In genomic region chr9:124419832-124420489, GRCh38 we compare ENCODE assay signal across 14 cellular contexts. TPM values are rescaled to one million over a fixed set of nuclear protein-coding genes. Genes with fewer than 3 reads are reported as not detected.
DNase-seq lines count a peak whose midpoint lies in the region; ATAC-seq, FAIRE-seq and TF ChIP-seq lines count a peak whose summit lies in the region.
"Had no signal": no experiment of that assay in that cellular context is flagged by ENCODE, and none has a peak within 500 bp of the region (broad histone marks: within the 10 kb centered on the region; RNA-seq: fewer than 3 reads in every experiment).

No MANE protein-coding gene starts in this region.

- H3K79me2 ChIP-seq in DOHH2 (ENCODE audit: control insufficient read depth, low read length): peaks cover 3% of the 10 kb centered on the region

- intact Hi-C loops in lower lobe of right lung (cut with DNase I): no loop called here

- 0 out of 2 replicates have a peak, but pooled peaks cover 3% of the 10 kb centered on the region for H3K27me3 ChIP-seq in DOHH2 (ENCODE audit: control insufficient read depth, low read length)
- no peaks in the 10 kb centered on the region for H3K27me3 ChIP-seq in RWPE2 (ENCODE audit: insufficient read depth, poor library complexity, severe bottlenecking)
- H3K27me3 ChIP-seq in lower lobe of right lung (ENCODE audit: low read depth): no peaks in the 10 kb centered on the region
- H3K27me3 ChIP-seq: BE2C, tibial nerve had no signal

- H3K4me3 ChIP-seq in A549 (no peak overlapping the region), DOHH2 (ENCODE audit: low read length) (no peak overlapping the region), RWPE2 (ENCODE audit: severe bottlenecking) (no peak overlapping the region), lower lobe of right lung (no peak overlapping the region)
- H3K4me3 ChIP-seq: psoas muscle, tibial nerve had no signal

- H3K9me3 ChIP-seq in A549: 0 out of 3 replicates have a peak, but pooled peaks cover 3% of the 10 kb centered on the region
- H3K9me3 ChIP-seq in DOHH2 (ENCODE audit: control insufficient read depth, insufficient read depth, low read length): peaks cover 5% of the 10 kb centered on the region; the same call in 1 of the 2 replicates
- no peaks in the 10 kb centered on the region for H3K9me3 ChIP-seq in RWPE2 (ENCODE audit: severe bottlenecking)
- H3K9me3 ChIP-seq in lower lobe of right lung: no peaks in the 10 kb centered on the region
- H3K9me3 ChIP-seq: BE2C, psoas muscle, tibial nerve had no signal

- H3K4me2 ChIP-seq in A549 (0 out of 3 replicates have a peak overlapping the region, but pooled peaks have one; percentile 13), DOHH2 (ENCODE audit: low read length) (peak overlapping the region; percentile 10; the same call in 1 of the 2 replicates)

- CTCF ChIA-PET in A549 (lab: Yijun Ruan, JAX): interaction anchor here (0.6 to 26.5 kb wide), 36 partner anchors 8 to 433 kb away, joined by 3 to 429 read pairs (median 5); partner anchors contain the start of gene WDR38

- TF ChIP-seq CTCF in A549 (IDR thresholded peaks at IDR 0.05) (no peak; the same call in 2 of the 3 replicates), DOHH2 (IDR thresholded peaks at IDR 0.05; ENCODE audit: low read depth, low read length, poor library complexity, severe bottlenecking) (peak; percentile 38), RWPE2 (IDR thresholded peaks at IDR 0.05; ENCODE audit: poor library complexity, severe bottlenecking) (peak; percentile 77), lower lobe of right lung (IDR thresholded peaks at IDR 0.05) (peak; percentile 16)

- H3F3A ChIP-seq in DOHH2 (ENCODE audit: control insufficient read depth, insufficient read depth): no peaks in the 10 kb centered on the region

- no peaks in the 10 kb centered on the region for H3K4me1 ChIP-seq in A549
- H3K4me1 ChIP-seq in DOHH2 (ENCODE audit: control insufficient read depth, low read length): peaks cover 11% of the 10 kb centered on the region
- H3K4me1 ChIP-seq in RWPE2 (ENCODE audit: insufficient read depth, poor library complexity, severe bottlenecking): no peaks in the 10 kb centered on the region
- H3K4me1 ChIP-seq in lower lobe of right lung: no peaks in the 10 kb centered on the region
- H3K4me1 ChIP-seq: BE2C, psoas muscle had no signal

- H3K36me3 ChIP-seq in DOHH2 (ENCODE audit: control insufficient read depth, low read length): peaks cover 2% of the 10 kb centered on the region
- H3K36me3 ChIP-seq in RWPE2 (ENCODE audit: low read depth): no peaks in the 10 kb centered on the region
- no peaks in the 10 kb centered on the region for H3K36me3 ChIP-seq in lower lobe of right lung
- H3K36me3 ChIP-seq: BE2C, tibial nerve had no signal

- ATAC-seq in A549: peak; percentile 9 to 35; a peak in 5 of 6 replicates
- no peak; the same call in 2 of the 3 replicates for ATAC-seq in RWPE2 (ENCODE audit: low read depth)
- no peak for ATAC-seq in lower lobe of right lung
- no peak for ATAC-seq in GM19463 (IDR thresholded peaks at IDR 0.05; ENCODE audit: unreplicated experiment)

- TF ChIP-seq EP300 in A549 (IDR thresholded peaks at IDR 0.05): no peak

- DNase-seq in A549 (ENCODE audit: low read depth in 1 of 2, low spot score in 1 of 2) (no peak), RWPE2 (ENCODE audit: low spot score) (no peak), lower lobe of right lung (no peak), globus pallidus (ENCODE audit: low spot score) (no peak), SKM-1 (lab: John Stamatoyannopoulos, UW; ENCODE audit: unreplicated experiment) (no peak)
- DNase-seq in stimulated activated CD4-positive, alpha-beta T cell treated with anti-CD3 and anti-CD28 coated beads, Interleukin-2, amount 100 ng/mL, for 48 hours: no peak

- no peaks in the 10 kb centered on the region for H4K20me1 ChIP-seq in DOHH2 (ENCODE audit: control insufficient read depth, insufficient read depth, low read depth, low read length)

- no peak for FAIRE-seq in A549 (lab: Jason Lieb, UNC)
- FAIRE-seq: astrocyte had no signal

- no peaks in the 10 kb centered on the region for H3K9me2 ChIP-seq in DOHH2 (replicated peaks; ENCODE audit: control insufficient read depth, low read length)

- POLR2A ChIA-PET in A549 (lab: Yijun Ruan, JAX): interaction anchor here (0.8 kb wide), 1 partner anchor 117 kb away, joined by 3 read pairs; no protein-coding TSS in a partner anchor

- H3K27ac ChIP-seq in A549: peak overlapping the region in 1 of 2 experiments; percentile 71; a peak in 3 of 6 replicates
- no peak overlapping the region for H3K27ac ChIP-seq in DOHH2 (ENCODE audit: low read depth, low read length)
- no peak overlapping the region for H3K27ac ChIP-seq in RWPE2 (ENCODE audit: poor library complexity, severe bottlenecking)
- no peak overlapping the region for H3K27ac ChIP-seq in lower lobe of right lung
- H3K27ac ChIP-seq: psoas muscle, tibial nerve had no signal

- 72% methylated on average over 6 of the region's 6 CpGs for WGBS in A549 (ENCODE audit: missing lambda C conversion rate)

- no peak; a peak in 1 of 5 replicates for TF ChIP-seq RAD21 in A549 (conservative IDR thresholded peaks at IDR 0.05 in 1 of 2, IDR thresholded peaks at IDR 0.05 in 1 of 2)

- TF ChIP-seq POLR2A in A549 (IDR thresholded peaks at IDR 0.05; ENCODE audit: low read length): no peak

TF ChIP-seq in A549, 52 proteins besides CTCF, POLR2A, EP300 and RAD21:
- TF ChIP-seq PBX3 (IDR thresholded peaks at IDR 0.05): no peak
- no peak for TF ChIP-seq FOXS1 (CRISPR knock-in tag; IDR thresholded peaks at IDR 0.05)
- no peak for TF ChIP-seq HOXB13 (CRISPR knock-in tag; IDR thresholded peaks at IDR 0.05; ENCODE audit: low read depth)
- TF ChIP-seq ZSCAN20 (CRISPR knock-in tag; IDR thresholded peaks at IDR 0.05): no peak
- TF ChIP-seq NPAS2 (CRISPR knock-in tag; IDR thresholded peaks at IDR 0.05; ENCODE audit: borderline replicate concordance): no peak
- no peak for TF ChIP-seq POLR2AphosphoS2 (conservative IDR thresholded peaks at IDR 0.05; ENCODE audit: low read length)
- no peak for TF ChIP-seq HOXB5 (CRISPR knock-in tag; IDR thresholded peaks at IDR 0.05)

RNA-seq across cellular contexts. Expression of gene PSMB7, which starts 4.7 kb away (rescaled TPM):
- polyA plus RNA-seq in A549 (2011; rRNA removed): 418 and 429 TPM in 2 replicates
- polyA plus RNA-seq in A549 (2012; cell fraction: cytosol; rRNA removed): 371 and 377 TPM in 2 replicates
- polyA plus RNA-seq in A549 (2012; cell fraction: nucleus; rRNA removed): 156 and 229 TPM in 2 replicates
- polyA plus RNA-seq in A549 (2017; fragmentation: RNase III; extraction: RNeasy Plus Mini Kit Qiagen cat#74134 plus additional on column Dnase treatment): 312 to 345 TPM (median 332 TPM) in 3 replicates
- polyA minus RNA-seq in A549 (2011; rRNA and poly(A)+ RNA removed): 209 and 238 TPM in 2 replicates
- total RNA-seq in lower lobe of right lung: 73.2 TPM

RNA-seq across cellular contexts. Expression of gene ADGRD2, which starts 30.3 kb away (rescaled TPM):
- polyA plus RNA-seq in A549 (2011; rRNA removed) (not detected in 2 replicates), A549 (2017; fragmentation: RNase III; extraction: RNeasy Plus Mini Kit Qiagen cat#74134 plus additional on column Dnase treatment) (not detected in 3 replicates)
- not detected in 2 replicates for polyA plus RNA-seq in A549 (2012; cell fraction: cytosol; rRNA removed)
- polyA plus RNA-seq in A549 (2012; cell fraction: nucleus; rRNA removed): not detected in 2 replicates
- polyA minus RNA-seq in A549 (2011; rRNA and poly(A)+ RNA removed): not detected in 2 replicates
- not detected for total RNA-seq in lower lobe of right lung
- total RNA-seq: astrocyte, fibroblast of villous mesenchyme, mesenteric fat pad, psoas muscle, tibial nerve had no signal
- polyA plus RNA-seq: psoas muscle had no signal

Comparison
In these comparisons a context has a peak if more than half of its experiments do, and no peak if none do; other contexts are left out.
1. ATAC-seq: peak in A549 (2 of 2); none in RWPE2 (single experiment), lower lobe of right lung (0 of 2) and GM19463 (single experiment).